25 cellular contexts compared by ENCODE assay signal in the genomic region with DNA sequence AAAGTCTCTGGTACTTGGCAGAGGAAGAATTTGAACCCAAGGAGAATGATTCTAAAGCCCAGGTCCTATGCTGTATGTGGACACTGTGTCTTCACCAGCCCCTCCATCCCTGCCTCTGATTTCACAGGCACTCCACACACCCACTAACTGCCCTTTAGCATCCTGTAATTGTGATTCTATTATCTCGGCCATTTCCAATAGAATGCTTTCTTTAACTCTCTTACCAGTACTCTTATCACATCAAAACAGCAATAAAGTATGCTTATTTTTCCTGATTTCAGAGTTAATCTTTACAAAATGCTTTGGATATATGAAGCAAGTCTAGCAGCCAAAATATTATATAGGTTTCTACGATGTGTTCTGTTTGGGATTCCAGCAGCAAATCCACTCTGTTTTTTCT.
"Had no signal": no experiment of that assay in that cellular context is flagged by ENCODE, and none has a peak within 500 bp of the region (broad histone marks: within the 10 kb centered on the region; RNA-seq: fewer than 3 reads in every experiment).

No MANE protein-coding gene starts in this region.

- H3K4me1 Mint-ChIP-seq: neural progenitor cell had no signal

- H3K4me3 Mint-ChIP-seq: activated T-cell treated with anti-CD3 and anti-CD28 coated beads, Interleukin-2, amount 50 U/mL, for 24 hours; brain; neural progenitor cell; T-helper 2 cell treated with Interferon-gamma antibody and Interleukin-4, amounts not matched to agents 5 μg/mL and 100 μg/mL, for 36 hours had no signal

- H3K9me3 Mint-ChIP-seq: activated T-cell treated with anti-CD3 and anti-CD28 coated beads, Interleukin-2, amount 50 U/mL, for 24 hours; activated T-helper 17 cell treated with anti-CD3 and anti-CD28 coated beads, Interleukin-2, amount 50 U/mL, for 72 hours; naive thymus-derived CD8-positive, alpha-beta T cell had no signal

- ATAC-seq: activated naive CD4-positive, alpha-beta T cell treated with anti-CD3 and anti-CD28 coated beads, Interleukin-2, amount 50 U/mL, for 72 hours; activated T-helper 17 cell treated with anti-CD3 and anti-CD28 coated beads, Interleukin-2, amount 50 U/mL, for 72 hours; foreskin keratinocyte; left ventricle myocardium superior; naive thymus-derived CD8-positive, alpha-beta T cell; sciatic nerve had no signal

- H3K27ac Mint-ChIP-seq: activated naive CD4-positive, alpha-beta T cell treated with anti-CD3 and anti-CD28 coated beads, Interleukin-2, amount 50 U/mL, for 72 hours; activated T-cell treated with anti-CD3 and anti-CD28 coated beads, Interleukin-2, amount 50 U/mL, for 24 hours; brain; neural progenitor cell had no signal

- DNase-seq: activated CD4-positive, alpha-beta T cell treated with anti-CD3 and anti-CD28 coated beads for 1 hour; activated CD4-positive, alpha-beta T cell treated with anti-CD3 and anti-CD28 coated beads, Interleukin-2, amount 50 U/mL, for 4 hours; activated CD8-positive, alpha-beta memory T cell treated with anti-CD3 and anti-CD28 coated beads for 24 hours; activated CD8-positive, alpha-beta memory T cell treated with anti-CD3 and anti-CD28 coated beads, Interleukin-2, amount 50 U/mL, for 4 hours; activated T-cell treated with anti-CD3 and anti-CD28 coated beads, Interleukin-2, amount 50 U/mL, for 24 hours; aorta; caudate nucleus; dermis blood vessel endothelial cell; effector CD8-positive, alpha-beta T cell; foreskin keratinocyte; kidney glomerular epithelial cell; left ventricle myocardium superior; mammary epithelial cell; naive thymus-derived CD8-positive, alpha-beta T cell; posterior cingulate gyrus; stimulated activated CD4-positive, alpha-beta T cell treated with anti-CD3 and anti-CD28 coated beads, Interleukin-2, amount 100 ng/mL, for 48 hours; stimulated activated CD8-positive, alpha-beta memory T cell treated with anti-CD3 and anti-CD28 coated beads, Interleukin-4, amount 100 ng/mL, for 48 hours; stimulated activated naive CD4-positive, alpha-beta T cell treated with Interleukin-2 at 50 U/mL for 16 hours; upper lobe of left lung had no signal

- H3K27me3 Mint-ChIP-seq: activated T-cell treated with anti-CD3 and anti-CD28 coated beads, Interleukin-2, amount 50 U/mL, for 24 hours; activated T-helper 17 cell treated with anti-CD3 and anti-CD28 coated beads, Interleukin-2, amount 50 U/mL, for 72 hours; naive thymus-derived CD8-positive, alpha-beta T cell had no signal
